In genomic region chr13:48116808-48117207, GRCh38 we compare ENCODE assay signal across 1 cellular context.
A peak's percentile ranks its signal among the peaks of the same experiment; 100 is the strongest.
TF ChIP-seq lines count a peak whose summit lies in the region.

No MANE protein-coding gene starts in this region.

TF ChIP-seq in HepG2, 621 proteins besides CTCF, POLR2A, EP300 and RAD21 (continued from another document):
- TF ChIP-seq ZFP91 (CRISPR knock-in tag; IDR thresholded peaks at IDR 0.05; ENCODE audit: borderline replicate concordance) (no peak), IRF2 (CRISPR knock-in tag; IDR thresholded peaks at IDR 0.05) (no peak), NCOA2 (CRISPR knock-in tag; IDR thresholded peaks at IDR 0.05) (peak; percentile 34; the same call in 1 of the 2 replicates)
